ENCODE assay signal across 20 cellular contexts in genomic region chr18:25727281-25727680, GRCh38.
A peak's percentile ranks its signal among the peaks of the same experiment; 100 is the strongest.
DNase-seq lines count a peak whose midpoint lies in the region.
"Had no signal": no experiment of that assay in that cellular context is flagged by ENCODE, and none has a peak within 500 bp of the region (broad histone marks: within the 10 kb centered on the region; RNA-seq: fewer than 3 reads in every experiment).

No MANE protein-coding gene starts in this region.

- peaks cover 21% of the 10 kb centered on the region for H3K4me1 ChIP-seq in SJCRH30
- H3K4me1 ChIP-seq: ascending aorta, psoas muscle, testis, uterus had no signal

- H3K4me3 ChIP-seq in SJCRH30 = no peak overlapping the region
- H3K4me3 ChIP-seq: ascending aorta, psoas muscle, testis, uterus had no signal

- peaks cover 3 to 9% (median 8%) of the 10 kb centered on the region in 3 donors for H3K27me3 Mint-ChIP-seq in immature natural killer cell (ENCODE audit: low read depth in 3 of 3)

- H3K9me3 ChIP-seq in SJCRH30 (replicated peaks) = peaks cover 4% of the 10 kb centered on the region; the same call in 1 of the 2 replicates
- H3K9me3 ChIP-seq: ascending aorta, psoas muscle, testis, uterus had no signal

- peaks cover 3 to 16% (median 5%) of the 10 kb centered on the region in 6 donors for H3K9me3 Mint-ChIP-seq in immature natural killer cell

- H3K27ac ChIP-seq in SJCRH30 = peak overlapping the region; percentile 58; the same call in 1 of the 2 replicates
- H3K27ac ChIP-seq: ascending aorta, KMS-11, psoas muscle, testis, uterus had no signal

- H3K27ac Mint-ChIP-seq in immature natural killer cell = peak overlapping the region; percentile 60 to 90 (median 80)
- H3K27ac Mint-ChIP-seq: activated naive CD8-positive, alpha-beta T cell treated with anti-CD3 and anti-CD28 coated beads, Interleukin-2, amount 10 ng/mL, durations not matched to agents 7 days and 5 days had no signal

- H3K4me1 Mint-ChIP-seq in immature natural killer cell = peaks cover 55 to 59% of the 10 kb centered on the region in 2 donors
- H3K4me1 Mint-ChIP-seq: activated naive CD8-positive, alpha-beta T cell treated with anti-CD3 and anti-CD28 coated beads, Interleukin-2, amount 10 ng/mL, durations not matched to agents 7 days and 5 days had no signal

- peak; percentile 2 for DNase-seq in ELR (ENCODE audit: low read depth)
- peak; percentile 37 for DNase-seq in LHCN-M2 (ENCODE audit: low read depth)
- DNase-seq in SJCRH30 = peak; percentile 11 to 43
- peak; percentile 41 to 54 (median 46) for DNase-seq in immature natural killer cell
- no peak for DNase-seq in dermis blood vessel endothelial cell
- no peak for DNase-seq in MV-4-11 (lab: John Stamatoyannopoulos, UW)
- DNase-seq in HPDE6-E6E7 (ENCODE audit: extremely low spot score) = no peak
- DNase-seq: activated gamma-delta T cell; activated naive CD8-positive, alpha-beta T cell treated with anti-CD3 and anti-CD28 coated beads, Interleukin-2, amount 10 ng/mL, durations not matched to agents 7 days and 5 days; COR-L47; NCI-H146; NCI-H526; occipital lobe; psoas muscle; stimulated activated naive CD8-positive, alpha-beta T cell treated with anti-CD3 and anti-CD28 coated beads, Interleukin-15, Interleukin-2, amounts not matched to agents 100 U/mL and 50 U/mL, for 24 hours; T-helper 2 cell; testis; uterus had no signal

- peak overlapping the region; percentile 12 to 67 (median 58) for H3K4me3 Mint-ChIP-seq in immature natural killer cell
- H3K4me3 Mint-ChIP-seq: activated naive CD8-positive, alpha-beta T cell treated with anti-CD3 and anti-CD28 coated beads, Interleukin-2, amount 10 ng/mL, durations not matched to agents 7 days and 5 days had no signal

- no peaks in the 10 kb centered on the region for H3K36me3 ChIP-seq in SJCRH30
- H3K36me3 ChIP-seq: ascending aorta, uterus had no signal

- no peaks in the 10 kb centered on the region for H3K27me3 ChIP-seq in SJCRH30
- H3K27me3 ChIP-seq: ascending aorta, testis, uterus had no signal

- H3K36me3 Mint-ChIP-seq in immature natural killer cell = peaks cover 0 to 5% (median 3%) of the 10 kb centered on the region in 3 donors
- H3K36me3 Mint-ChIP-seq: activated naive CD8-positive, alpha-beta T cell treated with anti-CD3 and anti-CD28 coated beads, Interleukin-2, amount 10 ng/mL, durations not matched to agents 7 days and 5 days had no signal

Comparison
In these comparisons a context has a peak if more than half of its experiments do, and no peak if none do; other contexts are left out.
1. DNase-seq: peak in ELR (single experiment), LHCN-M2 (single experiment), SJCRH30 (2 of 2) and immature natural killer cell (3 of 3); none in dermis blood vessel endothelial cell (single experiment), MV-4-11 (single experiment) and HPDE6-E6E7 (single experiment).